In the genomic region with DNA sequence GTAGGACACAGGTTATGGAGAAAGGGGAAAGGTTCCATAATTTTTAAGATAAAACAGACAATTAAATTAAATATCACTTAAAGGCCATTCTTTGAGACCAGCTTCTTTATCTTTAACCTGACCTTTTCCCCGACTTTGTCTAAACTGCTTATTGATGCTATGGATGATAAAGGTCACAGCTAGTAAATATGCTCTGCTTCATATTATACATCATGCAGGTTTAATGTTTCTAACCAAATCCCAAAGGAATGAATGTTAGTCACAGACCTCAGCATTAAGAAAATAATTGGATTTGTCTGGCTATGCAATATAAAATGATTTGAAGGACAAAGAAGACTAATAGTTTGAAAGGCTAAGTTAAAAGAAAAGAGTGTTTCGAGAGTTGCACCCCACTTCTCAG, we compare ENCODE assay signal across 16 cellular contexts.
DNase-seq lines count a peak whose midpoint lies in the region; ATAC-seq and TF ChIP-seq lines count a peak whose summit lies in the region.
"Had no signal": no experiment of that assay in that cellular context is flagged by ENCODE, and none has a peak within 500 bp of the region (broad histone marks: within the 10 kb centered on the region; RNA-seq: fewer than 3 reads in every experiment).

No MANE protein-coding gene starts in this region.

- TF ChIP-seq CTCF in retinal pigment epithelial cell (conservative IDR thresholded peaks at IDR 0.05; ENCODE audit: low read depth, low read length) (no peak), glutamatergic neuron (IDR thresholded peaks at IDR 0.05; ENCODE audit: partially characterized antibody, unreplicated experiment) (no peak)

- no peaks in the 10 kb centered on the region for H3K36me3 Mint-ChIP-seq in glutamatergic neuron (ENCODE audit: unreplicated experiment)
- H3K36me3 Mint-ChIP-seq: CD4-positive, CD25-positive, alpha-beta regulatory T cell had no signal

- H3K4me3 ChIP-seq in retinal pigment epithelial cell (ENCODE audit: low read length), result no peak overlapping the region

- ATAC-seq in SK-N-SH treated with all-trans-retinoic acid at 6 μM for 48 hours, result peak; percentile 77
- ATAC-seq: HepG2 had no signal

- H3K27ac Mint-ChIP-seq in glutamatergic neuron (ENCODE audit: unreplicated experiment), result no peak overlapping the region
- H3K27ac Mint-ChIP-seq: CD4-positive, CD25-positive, alpha-beta regulatory T cell; H9 had no signal

- no peaks in the 10 kb centered on the region for H3K9me3 Mint-ChIP-seq in glutamatergic neuron (ENCODE audit: unreplicated experiment)
- H3K9me3 Mint-ChIP-seq: H9 had no signal

- no peak overlapping the region for H3K4me3 Mint-ChIP-seq in glutamatergic neuron (ENCODE audit: unreplicated experiment)
- H3K4me3 Mint-ChIP-seq: CD4-positive, CD25-positive, alpha-beta regulatory T cell; H9 had no signal

- no peaks in the 10 kb centered on the region for H3K27me3 Mint-ChIP-seq in glutamatergic neuron (ENCODE audit: unreplicated experiment)
- H3K27me3 Mint-ChIP-seq: CD4-positive, CD25-positive, alpha-beta regulatory T cell had no signal

- DNase-seq in NCI-H82 (lab: John Stamatoyannopoulos, UW), result peak; percentile 53
- peak; percentile 52 for DNase-seq in retinal pigment epithelial cell (ENCODE audit: low read depth)
- DNase-seq in kidney glomerular epithelial cell (lab: John Stamatoyannopoulos, UW), result no peak
- no peak for DNase-seq in NCI-H345 (lab: John Stamatoyannopoulos, UW)
- no peak for DNase-seq in glutamatergic neuron
- DNase-seq in DMS 273 treated with DMSO at 0.1 percent for 48 hours (lab: John Stamatoyannopoulos, UW), result no peak
- DNase-seq: ACHN; BE2C; C1 segment of cervical spinal cord; Caco-2; CD4-positive, CD25-positive, alpha-beta regulatory T cell; DMS79 treated with DMSO at 0.1 percent for 48 hours; GF-D8; H9 had no signal

- H3K4me1 Mint-ChIP-seq in glutamatergic neuron (ENCODE audit: low read depth, unreplicated experiment), result peaks cover 9% of the 10 kb centered on the region

TF ChIP-seq in SK-N-SH treated with all-trans-retinoic acid at 6 μM for 48 hours, 23 proteins besides CTCF, POLR2A, EP300 and RAD21:
- TF ChIP-seq ZFP30 (CRISPR knock-in tag; IDR thresholded peaks at IDR 0.05), result no peak
- TF ChIP-seq TCF4 (CRISPR knock-in tag; IDR thresholded peaks at IDR 0.05; ENCODE audit: borderline replicate concordance), result no peak
- 0 out of 2 replicates have a peak, but pooled peaks have one; percentile 19 for TF ChIP-seq ZC3H10 (CRISPR knock-in tag; IDR thresholded peaks at IDR 0.05)
- no peak for TF ChIP-seq ZNF70 (CRISPR knock-in tag; IDR thresholded peaks at IDR 0.05)
- peak; percentile 91 for TF ChIP-seq ISL1 (CRISPR knock-in tag; IDR thresholded peaks at IDR 0.05)
- TF ChIP-seq, protein P1, sequence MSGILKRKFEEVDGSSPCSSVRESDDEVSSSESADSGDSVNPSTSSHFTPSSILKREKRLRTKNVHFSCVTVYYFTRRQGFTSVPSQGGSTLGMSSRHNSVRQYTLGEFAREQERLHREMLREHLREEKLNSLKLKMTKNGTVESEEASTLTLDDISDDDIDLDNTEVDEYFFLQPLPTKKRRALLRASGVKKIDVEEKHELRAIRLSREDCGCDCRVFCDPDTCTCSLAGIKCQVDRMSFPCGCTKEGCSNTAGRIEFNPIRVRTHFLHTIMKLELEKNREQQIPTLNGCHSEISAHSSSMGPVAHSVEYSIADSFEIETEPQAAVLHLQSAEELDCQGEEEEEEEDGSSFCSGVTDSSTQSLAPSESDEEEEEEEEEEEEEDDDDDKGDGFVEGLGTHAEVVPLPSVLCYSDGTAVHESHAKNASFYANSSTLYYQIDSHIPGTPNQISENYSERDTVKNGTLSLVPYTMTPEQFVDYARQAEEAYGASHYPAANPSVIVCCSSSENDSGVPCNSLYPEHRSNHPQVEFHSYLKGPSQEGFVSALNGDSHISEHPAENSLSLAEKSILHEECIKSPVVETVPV (CRISPR knock-in tag; IDR thresholded peaks at IDR 0.05), result no peak

Comparison
In these comparisons a context has a peak if more than half of its experiments do, and no peak if none do; other contexts are left out.
1. DNase-seq: peak in NCI-H82 (single experiment) and retinal pigment epithelial cell (single experiment); none in kidney glomerular epithelial cell (single experiment), NCI-H345 (single experiment), glutamatergic neuron (single experiment) and DMS 273 treated with DMSO at 0.1 percent for 48 hours (single experiment).